17 cellular contexts compared by ENCODE assay signal in genomic region chr7:70585071-70585470, GRCh38.
DNase-seq lines count a peak whose midpoint lies in the region; ATAC-seq and TF ChIP-seq lines count a peak whose summit lies in the region.
"Had no signal": no experiment of that assay in that cellular context is flagged by ENCODE, and none has a peak within 500 bp of the region (broad histone marks: within the 10 kb centered on the region; RNA-seq: fewer than 3 reads in every experiment).

No MANE protein-coding gene starts in this region.

- H3K36me3 ChIP-seq in brain microvascular endothelial cell (replicated peaks): no peaks in the 10 kb centered on the region
- no peaks in the 10 kb centered on the region for H3K36me3 ChIP-seq in neural cell (ENCODE audit: insufficient read depth, low read length)
- H3K36me3 ChIP-seq: lower lobe of right lung, sigmoid colon, vagina had no signal

- no peaks in the 10 kb centered on the region for H3K27me3 ChIP-seq in brain microvascular endothelial cell (replicated peaks)
- no peaks in the 10 kb centered on the region for H3K27me3 ChIP-seq in neural cell (ENCODE audit: insufficient read depth, low read depth, low read length)
- H3K27me3 ChIP-seq: sigmoid colon, vagina had no signal

- H3K9me3 ChIP-seq in neural cell (ENCODE audit: low read length): no peaks in the 10 kb centered on the region
- H3K9me3 ChIP-seq: lower lobe of right lung, sigmoid colon, vagina had no signal

- peak overlapping the region; percentile 61 for H3K9ac ChIP-seq in neural cell (ENCODE audit: low read length)

- TF ChIP-seq CTCF in HFF-Myc (IDR thresholded peaks at IDR 0.05; ENCODE audit: low read depth, low read length, missing control alignments): peak; percentile 3
- peak; percentile 32 for TF ChIP-seq CTCF in brain microvascular endothelial cell (IDR thresholded peaks at IDR 0.05; ENCODE audit: low read depth, low read length, missing control alignments)
- peak; percentile 29 for TF ChIP-seq CTCF in neural cell (IDR thresholded peaks at IDR 0.05; ENCODE audit: poor library complexity, severe bottlenecking)

- H4K20me1 ChIP-seq in neural cell (ENCODE audit: insufficient read depth): no peaks in the 10 kb centered on the region

- TF ChIP-seq RAD21 in neural cell (conservative IDR thresholded peaks at IDR 0.05): no peak

- peaks cover 12% of the 10 kb centered on the region for H3K79me2 ChIP-seq in neural cell (replicated peaks; ENCODE audit: insufficient read depth, low read length)

- H3K9me2 ChIP-seq in neural cell (ENCODE audit: insufficient read depth, low read length): no peaks in the 10 kb centered on the region

- ATAC-seq in esophagus mucosa: no peak

- no peak overlapping the region for H3K27ac ChIP-seq in brain microvascular endothelial cell
- peak overlapping the region; percentile 79 for H3K27ac ChIP-seq in neural cell (ENCODE audit: low read length)
- H3K27ac ChIP-seq: HL-60, lower lobe of right lung, sigmoid colon, vagina had no signal

- TF ChIP-seq EP300 in neural cell (conservative IDR thresholded peaks at IDR 0.05; ENCODE audit: poor library complexity, severe bottlenecking): no peak

- in situ Hi-C loops in brain microvascular endothelial cell (cut with HindIII; ENCODE audit: low pct_ligation_motif_present, low sequenced_read_pairs): no loop called here

- H3K4me3 ChIP-seq in HFF-Myc (replicated peaks; ENCODE audit: low read depth, low read length) (no peak overlapping the region), brain microvascular endothelial cell (ENCODE audit: low read depth, low read length) (no peak overlapping the region), neural cell (ENCODE audit: low read length) (no peak overlapping the region)
- H3K4me3 ChIP-seq: lower lobe of right lung, sigmoid colon, vagina had no signal

- peaks cover 12% of the 10 kb centered on the region for H3F3A ChIP-seq in neural cell (ENCODE audit: insufficient read depth, low read length, poor library complexity, severe bottlenecking)

- H2AFZ ChIP-seq in neural cell (ENCODE audit: low read depth, low read length): no peak overlapping the region

- DNase-seq in NCI-H82 (lab: John Stamatoyannopoulos, UW): peak; percentile 44
- DNase-seq in NCI-H82 treated with DMSO at 0.1 percent for 48 hours (lab: John Stamatoyannopoulos, UW; ENCODE audit: unreplicated experiment): no peak
- DNase-seq in HFF-Myc (ENCODE audit: extremely low read depth, low read depth): no peak
- DNase-seq in brain microvascular endothelial cell: no peak
- no peak for DNase-seq in globus pallidus (ENCODE audit: low spot score)
- DNase-seq in midbrain (lab: John Stamatoyannopoulos, UW): no peak
- DNase-seq: ACHN; activated CD4-positive, alpha-beta T cell treated with anti-CD3 and anti-CD28 coated beads for 48 hours; Kasumi-1; lower lobe of right lung; NCI-H187 treated with DMSO at 0.1 percent for 48 hours; sigmoid colon; stimulated activated CD4-positive, alpha-beta T cell treated with anti-CD3 and anti-CD28 coated beads, Interleukin-2, amount 100 ng/mL, for 48 hours had no signal

- no peak overlapping the region for H3K4me2 ChIP-seq in neural cell (ENCODE audit: low read length)

TF ChIP-seq in neural cell, 6 proteins besides CTCF, POLR2A, EP300 and RAD21:
- TF ChIP-seq REST (IDR thresholded peaks at IDR 0.05; ENCODE audit: borderline replicate concordance) (no peak), EZH2 (IDR thresholded peaks at IDR 0.05; ENCODE audit: borderline replicate concordance, insufficient read depth, low read length, poor library complexity, severe bottlenecking) (no peak), TAF1 (IDR thresholded peaks at IDR 0.05; ENCODE audit: low read depth) (no peak), MXI1 (conservative IDR thresholded peaks at IDR 0.05; ENCODE audit: poor library complexity, severe bottlenecking) (no peak), SMC3 (conservative IDR thresholded peaks at IDR 0.05; ENCODE audit: poor library complexity) (peak; percentile 20)
